In the genomic region with DNA sequence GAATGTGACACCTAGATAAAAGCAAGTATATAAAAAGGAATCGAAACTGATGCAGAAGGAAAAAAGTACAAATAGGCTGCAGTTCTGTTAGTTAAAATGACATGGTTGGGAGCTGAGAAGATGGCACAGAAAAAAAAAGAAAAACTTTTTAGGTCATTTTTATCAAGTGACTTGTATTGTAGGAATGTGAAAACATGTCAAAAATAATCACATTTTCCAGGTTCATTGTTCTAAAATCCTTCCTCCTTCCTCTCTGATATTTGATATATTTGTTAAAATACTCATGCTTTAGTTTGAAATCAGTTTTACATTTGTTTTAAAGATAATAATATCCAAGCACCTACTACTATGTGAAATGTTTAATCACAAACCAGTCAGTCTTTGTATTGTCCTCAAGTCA, we compare ENCODE assay signal across 22 cellular contexts.
DNase-seq lines count a peak whose midpoint lies in the region; ATAC-seq, FAIRE-seq and TF ChIP-seq lines count a peak whose summit lies in the region.
"Had no signal": no experiment of that assay in that cellular context is flagged by ENCODE, and none has a peak within 500 bp of the region (broad histone marks: within the 10 kb centered on the region; RNA-seq: fewer than 3 reads in every experiment).

No MANE protein-coding gene starts in this region.

- POLR2A ChIA-PET in endothelial cell of umbilical vein (lab: Charles Lee), result no interaction called here

- dilution Hi-C loops in endothelial cell of umbilical vein (cut with MboI; ENCODE audit: extremely low pct_ligation_motif_present, low sequenced_read_pairs), result no loop called here

- FAIRE-seq in endothelial cell of umbilical vein (lab: Jason Lieb, UNC), result no peak
- FAIRE-seq: A549, G401.6, GM12891 had no signal

- DNase-seq in GM23248 (no peak), endothelial cell of umbilical vein (ENCODE audit: low read depth, low spot score) (peak; percentile 11), fibroblast of the aortic adventitia (ENCODE audit: low read depth) (peak; percentile 56), pulmonary artery endothelial cell (ENCODE audit: low read depth, low spot score) (peak; percentile 3), omental fat pad (ENCODE audit: low spot score) (no peak), inferior parietal cortex (ENCODE audit: extremely low spot score) (no peak), A172 (ENCODE audit: low spot score) (no peak), NCI-H446 (lab: John Stamatoyannopoulos, UW) (no peak)
- DNase-seq: 8988T; ACHN; BE2C; C1 segment of cervical spinal cord; CD4-positive, alpha-beta memory T cell; CD4-positive, CD25-positive, alpha-beta regulatory T cell; CD8-positive, alpha-beta memory T cell; COR-L47; DMS79 treated with DMSO at 0.1 percent for 48 hours; GF-D8 had no signal

- no peaks in the 10 kb centered on the region for H3K36me3 ChIP-seq in GM23248 (ENCODE audit: low read depth)
- no peaks in the 10 kb centered on the region for H3K36me3 ChIP-seq in endothelial cell of umbilical vein (ENCODE audit: control insufficient read depth in 2 of 2, extremely low read depth in 1 of 2, insufficient read depth in 2 of 2, low read length in 2 of 2)
- H3K36me3 ChIP-seq: BE2C, BLaER1 had no signal

- no peak for TF ChIP-seq CTCF in endothelial cell of umbilical vein (IDR thresholded peaks at IDR 0.05; ENCODE audit: extremely low read depth in 1 of 2, insufficient read depth in 1 of 2, low read depth in 1 of 2, low read length in 2 of 2)
- no peak for TF ChIP-seq CTCF in fibroblast of the aortic adventitia (IDR thresholded peaks at IDR 0.05; ENCODE audit: insufficient read depth, low read length)
- TF ChIP-seq CTCF in omental fat pad (IDR thresholded peaks at IDR 0.05), result no peak

- H4K20me1 ChIP-seq in GM23248 (ENCODE audit: insufficient read depth) (no peaks in the 10 kb centered on the region), endothelial cell of umbilical vein (replicated peaks; ENCODE audit: control insufficient read depth, extremely low read depth, insufficient read depth, low read length) (no peaks in the 10 kb centered on the region)
- H4K20me1 ChIP-seq: BLaER1 had no signal

- ATAC-seq in omental fat pad (ENCODE audit: low FRiP score), result no peak
- ATAC-seq: A549 had no signal

- H3K4me1 ChIP-seq in GM23248 (ENCODE audit: insufficient read depth), result no peaks in the 10 kb centered on the region
- peaks cover 5% of the 10 kb centered on the region for H3K4me1 ChIP-seq in endothelial cell of umbilical vein (ENCODE audit: control insufficient read depth, extremely low read depth, insufficient read depth, low read length)
- H3K4me1 ChIP-seq: A549, BE2C, BLaER1 had no signal

- CTCF ChIA-PET in endothelial cell of umbilical vein (lab: Charles Lee), result no interaction called here

- WGBS in GM23248 (ENCODE audit: low coverage in 1 of 2, low lambda C conversion rate in 2 of 2, missing lambda C conversion rate in 2 of 2), 2 experiments, result 14 to 29% methylated on average over 1 of the region's 1 CpG

- no TSS peak for BruUV-seq in endothelial cell of umbilical vein (replicated peaks; lab: Mats Ljungman, UMichigan)

- H3K4me2 ChIP-seq in GM23248 (ENCODE audit: unreplicated experiment) (no peak overlapping the region), endothelial cell of umbilical vein (ENCODE audit: insufficient read depth, low read length) (no peak overlapping the region)
- H3K4me2 ChIP-seq: A549, BLaER1 had no signal

- H2AFZ ChIP-seq in GM23248, result peak overlapping the region; percentile 34; the same call in 1 of the 2 replicates
- H2AFZ ChIP-seq in endothelial cell of umbilical vein (ENCODE audit: low read depth, low read length), result no peak overlapping the region

- H3K9me3 ChIP-seq in GM23248 (ENCODE audit: low read depth) (no peaks in the 10 kb centered on the region), endothelial cell of umbilical vein (replicated peaks; ENCODE audit: control insufficient read depth, insufficient read depth, low read length) (no peaks in the 10 kb centered on the region)
- H3K9me3 ChIP-seq: A549, BE2C, BLaER1 had no signal

- H3K27ac ChIP-seq in GM23248 (no peak overlapping the region), endothelial cell of umbilical vein (ENCODE audit: insufficient read depth, low read depth, low read length) (no peak overlapping the region)
- H3K27ac ChIP-seq: A549, BLaER1 had no signal

- intact Hi-C loops in endothelial cell of umbilical vein (cut with micrococcal nuclease), result no loop called here

- H3K27me3 ChIP-seq in GM23248 (replicated peaks; ENCODE audit: insufficient read depth) (no peaks in the 10 kb centered on the region), endothelial cell of umbilical vein (ENCODE audit: control insufficient read depth in 2 of 2, insufficient read depth in 2 of 2, low read length in 2 of 2) (no peaks in the 10 kb centered on the region)
- H3K27me3 ChIP-seq: BE2C, BLaER1 had no signal

- H3K4me3 ChIP-seq in GM23248, result no peak overlapping the region
- no peak overlapping the region for H3K4me3 ChIP-seq in endothelial cell of umbilical vein (replicated peaks in 1 of 3; ENCODE audit: insufficient read depth in 1 of 3, low read depth in 1 of 3, low read length in 3 of 3)
- no peak overlapping the region for H3K4me3 ChIP-seq in fibroblast of the aortic adventitia (ENCODE audit: low read depth, low read length)
- H3K4me3 ChIP-seq: A549, BLaER1 had no signal

- H3K79me2 ChIP-seq in GM23248 (ENCODE audit: insufficient read depth) (no peaks in the 10 kb centered on the region), endothelial cell of umbilical vein (ENCODE audit: control insufficient read depth, insufficient read depth, low read length) (no peaks in the 10 kb centered on the region)

- no peaks in the 10 kb centered on the region for H3K9me2 ChIP-seq in GM23248 (ENCODE audit: insufficient read depth)

- no peaks in the 10 kb centered on the region for H3F3A ChIP-seq in GM23248 (ENCODE audit: insufficient read depth)

- H3K9ac ChIP-seq in GM23248 (no peak overlapping the region), endothelial cell of umbilical vein (replicated peaks; ENCODE audit: extremely low read depth, insufficient read depth, low read length) (no peak overlapping the region)
- H3K9ac ChIP-seq: BLaER1 had no signal

- in situ Hi-C loops in GM23248 (cut with MboI), result no loop called here

- H3K9me1 ChIP-seq in endothelial cell of umbilical vein (replicated peaks; ENCODE audit: control insufficient read depth, extremely low read depth, insufficient read depth, low read length), result no peaks in the 10 kb centered on the region

- TF ChIP-seq POLR2A in endothelial cell of umbilical vein (IDR thresholded peaks at IDR 0.05; ENCODE audit: low read depth, low read length), result no peak

TF ChIP-seq in endothelial cell of umbilical vein, 7 proteins besides CTCF, POLR2A, EP300 and RAD21:
- TF ChIP-seq MYC (IDR thresholded peaks at IDR 0.05; ENCODE audit: low read depth, low read length), result no peak
- TF ChIP-seq FOS (IDR thresholded peaks at IDR 0.05; ENCODE audit: borderline replicate concordance, insufficient read depth, low read length), result no peak
- TF ChIP-seq POLR2AphosphoS5 (IDR thresholded peaks at IDR 0.05; ENCODE audit: insufficient read depth, low read depth, low read length), result no peak
- TF ChIP-seq GATA2 (IDR thresholded peaks at IDR 0.05; ENCODE audit: insufficient read depth, insufficient read length, low read depth, low read length), result no peak
- TF ChIP-seq MAX (IDR thresholded peaks at IDR 0.05; ENCODE audit: insufficient read depth, insufficient read length), result no peak
- TF ChIP-seq EZH2 (IDR thresholded peaks at IDR 0.05; ENCODE audit: borderline replicate concordance, low read depth, low read length, severe bottlenecking), result no peak
- TF ChIP-seq JUN (IDR thresholded peaks at IDR 0.05; ENCODE audit: borderline replicate concordance, insufficient read depth, insufficient read length, low read depth), result no peak

Comparison
In these comparisons a context has a peak if more than half of its experiments do, and no peak if none do; other contexts are left out.
1. DNase-seq: peak in endothelial cell of umbilical vein (single experiment), fibroblast of the aortic adventitia (single experiment) and pulmonary artery endothelial cell (single experiment); none in GM23248 (single experiment), omental fat pad (single experiment), inferior parietal cortex (single experiment), A172 (single experiment) and NCI-H446 (0 of 2).